Comparison of ENCODE assay signal across 22 cellular contexts in genomic region chr6:148347076-148348054, GRCh38. TPM values are rescaled to one million over a fixed set of nuclear protein-coding genes. Genes with fewer than 3 reads are reported as not detected.
DNase-seq lines count a peak whose midpoint lies in the region; ATAC-seq and TF ChIP-seq lines count a peak whose summit lies in the region.
"Had no signal": no experiment of that assay in that cellular context is flagged by ENCODE, and none has a peak within 500 bp of the region (broad histone marks: within the 10 kb centered on the region; RNA-seq: fewer than 3 reads in every experiment).

No MANE protein-coding gene starts in this region.

- no peak for TF ChIP-seq CTCF in thyroid gland (IDR thresholded peaks at IDR 0.05)

- H3K9me3 ChIP-seq in iPS-20b (ENCODE audit: insufficient read depth, low read depth, low read length) (no peaks in the 10 kb centered on the region), thyroid gland (no peaks in the 10 kb centered on the region)
- H3K9me3 ChIP-seq: esophagus squamous epithelium, Peyer's patch, SJSA1 had no signal

- no peaks in the 10 kb centered on the region; the same call in 1 of the 2 replicates for H3K27me3 ChIP-seq in iPS-20b (ENCODE audit: insufficient read depth, low read length)
- H3K27me3 ChIP-seq in thyroid gland = no peaks in the 10 kb centered on the region
- H3K27me3 ChIP-seq: Peyer's patch, SJSA1 had no signal

- no peak for ATAC-seq in GM21360 (IDR thresholded peaks at IDR 0.05; ENCODE audit: unreplicated experiment)
- ATAC-seq: T-cell had no signal

- H3K4me1 ChIP-seq in iPS-20b (ENCODE audit: insufficient read depth, low read length) (peaks cover 37% of the 10 kb centered on the region), thyroid gland (peaks cover 49 to 58% of the 10 kb centered on the region in 2 donors)

- peak overlapping the region; percentile 80 for H3K9ac ChIP-seq in iPS-20b (ENCODE audit: low read depth, low read length)

- TF ChIP-seq POLR2A in thyroid gland (IDR thresholded peaks at IDR 0.05) = no peak

- H3K27ac ChIP-seq in cingulate gyrus (ENCODE audit: low read depth, low read length) (peak overlapping the region; percentile 24), iPS-20b (ENCODE audit: low read length) (peak overlapping the region; percentile 78), thyroid gland (peak overlapping the region in 2 of 3 donors; percentile 96 to 97)
- H3K27ac ChIP-seq: Peyer's patch, SJSA1 had no signal

- H3K36me3 ChIP-seq in iPS-20b (ENCODE audit: insufficient read depth, low read depth, low read length) (no peaks in the 10 kb centered on the region), thyroid gland (no peaks in the 10 kb centered on the region)
- H3K36me3 ChIP-seq: Peyer's patch, SJSA1 had no signal

- H3K4me3 ChIP-seq in iPS-20b (ENCODE audit: low read length) = peak overlapping the region; percentile 63
- no peak overlapping the region for H3K4me3 ChIP-seq in thyroid gland (replicated peaks in 1 of 3)
- H3K4me3 ChIP-seq: Peyer's patch, SJSA1 had no signal

- intact Hi-C loops in thyroid gland (cut with DNase I) = loop anchor here (10.0 kb wide), 1 partner anchor 117 kb away; no protein-coding TSS in a partner anchor

- 65 to 70% methylated on average over 5 of the region's 5 CpGs for WGBS in thyroid gland, 2 donors

- DNase-seq in NOMO-1 treated with DMSO at 0.1 percent for 48 hours (lab: John Stamatoyannopoulos, UW; ENCODE audit: unreplicated experiment) (peak; percentile 18), NOMO-1 (lab: John Stamatoyannopoulos, UW; ENCODE audit: unreplicated experiment in 2 of 2) (no peak), thyroid gland (peak in 1 of 2 donors; percentile 20), NCI-H345 treated with DMSO at 0.1 percent for 48 hours (lab: John Stamatoyannopoulos, UW; ENCODE audit: unreplicated experiment) (no peak)
- DNase-seq in NK-92 treated with Interleukin-12 subunit alpha and Interleukin-12 subunit beta, amount 100 ng/mL, for 24 hours (lab: John Stamatoyannopoulos, UW) = no peak
- DNase-seq: activated CD4-positive, alpha-beta T cell treated with anti-CD3 and anti-CD28 coated beads for 1 hour; activated gamma-delta T cell; CD4-positive, alpha-beta memory T cell; DMS 273 treated with DMSO at 0.1 percent for 48 hours; effector memory CD4-positive, alpha-beta T cell; esophagus squamous epithelium; Kasumi-1; NCI-H1048; NCI-H1930; NCI-H226; occipital lobe; Peyer's patch; T-cell had no signal

RNA-seq across cellular contexts. Expression of gene SASH1, which starts 4.7 kb away (rescaled TPM):
- 100 to 1,000 TPM; 154 to 235 (median 190) TPM for total RNA-seq in thyroid gland

Comparison
In these comparisons a context has a peak if more than half of its experiments do, and no peak if none do; other contexts are left out.
1. H3K27ac ChIP-seq: peak in every context shown above with its lines; median percentile 96 in thyroid gland; 78 in iPS-20b; 24 in cingulate gyrus.